In genomic region chr16:74922150-74923138, GRCh38 we compare ENCODE assay signal across 1 cellular context.
A peak's percentile ranks its signal among the peaks of the same experiment; 100 is the strongest.
TF ChIP-seq lines count a peak whose summit lies in the region.

No MANE protein-coding gene starts in this region.

TF ChIP-seq in HepG2, 621 proteins besides CTCF, POLR2A, EP300 and RAD21 (continued from another document and continues in another):
- TF ChIP-seq, protein P1, sequence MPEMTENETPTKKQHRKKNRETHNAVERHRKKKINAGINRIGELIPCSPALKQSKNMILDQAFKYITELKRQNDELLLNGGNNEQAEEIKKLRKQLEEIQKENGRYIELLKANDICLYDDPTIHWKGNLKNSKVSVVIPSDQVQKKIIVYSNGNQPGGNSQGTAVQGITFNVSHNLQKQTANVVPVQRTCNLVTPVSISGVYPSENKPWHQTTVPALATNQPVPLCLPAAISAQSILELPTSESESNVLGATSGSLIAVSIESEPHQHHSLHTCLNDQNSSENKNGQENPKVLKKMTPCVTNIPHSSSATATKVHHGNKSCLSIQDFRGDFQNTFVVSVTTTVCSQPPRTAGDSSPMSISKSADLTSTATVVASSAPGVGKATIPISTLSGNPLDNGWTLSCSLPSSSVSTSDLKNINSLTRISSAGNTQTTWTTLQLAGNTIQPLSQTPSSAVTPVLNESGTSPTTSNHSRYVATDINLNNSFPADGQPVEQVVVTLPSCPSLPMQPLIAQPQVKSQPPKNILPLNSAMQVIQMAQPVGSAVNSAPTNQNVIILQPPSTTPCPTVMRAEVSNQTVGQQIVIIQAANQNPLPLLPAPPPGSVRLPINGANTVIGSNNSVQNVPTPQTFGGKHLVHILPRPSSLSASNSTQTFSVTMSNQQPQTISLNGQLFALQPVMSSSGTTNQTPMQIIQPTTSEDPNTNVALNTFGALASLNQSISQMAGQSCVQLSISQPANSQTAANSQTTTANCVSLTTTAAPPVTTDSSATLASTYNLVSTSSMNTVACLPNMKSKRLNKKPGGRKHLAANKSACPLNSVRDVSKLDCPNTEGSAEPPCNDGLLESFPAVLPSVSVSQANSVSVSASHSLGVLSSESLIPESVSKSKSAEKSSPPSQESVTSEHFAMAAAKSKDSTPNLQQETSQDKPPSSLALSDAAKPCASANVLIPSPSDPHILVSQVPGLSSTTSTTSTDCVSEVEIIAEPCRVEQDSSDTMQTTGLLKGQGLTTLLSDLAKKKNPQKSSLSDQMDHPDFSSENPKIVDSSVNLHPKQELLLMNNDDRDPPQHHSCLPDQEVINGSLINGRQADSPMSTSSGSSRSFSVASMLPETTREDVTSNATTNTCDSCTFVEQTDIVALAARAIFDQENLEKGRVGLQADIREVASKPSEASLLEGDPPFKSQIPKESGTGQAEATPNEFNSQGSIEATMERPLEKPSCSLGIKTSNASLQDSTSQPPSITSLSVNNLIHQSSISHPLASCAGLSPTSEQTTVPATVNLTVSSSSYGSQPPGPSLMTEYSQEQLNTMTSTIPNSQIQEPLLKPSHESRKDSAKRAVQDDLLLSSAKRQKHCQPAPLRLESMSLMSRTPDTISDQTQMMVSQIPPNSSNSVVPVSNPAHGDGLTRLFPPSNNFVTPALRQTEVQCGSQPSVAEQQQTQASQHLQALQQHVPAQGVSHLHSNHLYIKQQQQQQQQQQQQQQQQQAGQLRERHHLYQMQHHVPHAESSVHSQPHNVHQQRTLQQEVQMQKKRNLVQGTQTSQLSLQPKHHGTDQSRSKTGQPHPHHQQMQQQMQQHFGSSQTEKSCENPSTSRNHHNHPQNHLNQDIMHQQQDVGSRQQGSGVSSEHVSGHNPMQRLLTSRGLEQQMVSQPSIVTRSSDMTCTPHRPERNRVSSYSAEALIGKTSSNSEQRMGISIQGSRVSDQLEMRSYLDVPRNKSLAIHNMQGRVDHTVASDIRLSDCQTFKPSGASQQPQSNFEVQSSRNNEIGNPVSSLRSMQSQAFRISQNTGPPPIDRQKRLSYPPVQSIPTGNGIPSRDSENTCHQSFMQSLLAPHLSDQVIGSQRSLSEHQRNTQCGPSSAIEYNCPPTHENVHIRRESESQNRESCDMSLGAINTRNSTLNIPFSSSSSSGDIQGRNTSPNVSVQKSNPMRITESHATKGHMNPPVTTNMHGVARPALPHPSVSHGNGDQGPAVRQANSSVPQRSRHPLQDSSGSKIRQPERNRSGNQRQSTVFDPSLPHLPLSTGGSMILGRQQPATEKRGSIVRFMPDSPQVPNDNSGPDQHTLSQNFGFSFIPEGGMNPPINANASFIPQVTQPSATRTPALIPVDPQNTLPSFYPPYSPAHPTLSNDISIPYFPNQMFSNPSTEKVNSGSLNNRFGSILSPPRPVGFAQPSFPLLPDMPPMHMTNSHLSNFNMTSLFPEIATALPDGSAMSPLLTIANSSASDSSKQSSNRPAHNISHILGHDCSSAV (CRISPR knock-in tag; IDR thresholded peaks at IDR 0.05; ENCODE audit: borderline replicate concordance): no peak
- TF ChIP-seq ZNF264 (CRISPR knock-in tag; IDR thresholded peaks at IDR 0.05) (0 out of 2 replicates have a peak, but pooled peaks have one; percentile 65), HOXA7 (CRISPR knock-in tag; IDR thresholded peaks at IDR 0.05) (no peak), TERF1 (CRISPR knock-in tag; IDR thresholded peaks at IDR 0.05) (no peak), ZFX (CRISPR knock-in tag; IDR thresholded peaks at IDR 0.05; ENCODE audit: low read depth) (no peak), BCL6 (CRISPR knock-in tag; IDR thresholded peaks at IDR 0.05) (peak; percentile 72), ZNF800 (CRISPR knock-in tag; IDR thresholded peaks at IDR 0.05) (no peak), FOXJ3 (CRISPR knock-in tag; IDR thresholded peaks at IDR 0.05; ENCODE audit: borderline replicate concordance) (no peak), ADNP (CRISPR knock-in tag; IDR thresholded peaks at IDR 0.05) (no peak), ZNF263 (CRISPR knock-in tag; IDR thresholded peaks at IDR 0.05) (no peak), RBM39 (IDR thresholded peaks at IDR 0.05; ENCODE audit: low read depth, low read length, poor library complexity, severe bottlenecking) (no peak), RBAK (CRISPR knock-in tag; IDR thresholded peaks at IDR 0.05) (no peak), ZBTB21 (CRISPR knock-in tag; IDR thresholded peaks at IDR 0.05) (no peak), MYPOP (CRISPR knock-in tag; IDR thresholded peaks at IDR 0.05) (no peak; the same call in 1 of the 2 replicates), NBN (conservative IDR thresholded peaks at IDR 0.05) (no peak), E2F2 (CRISPR knock-in tag; IDR thresholded peaks at IDR 0.05; ENCODE audit: borderline replicate concordance) (no peak), SIN3A (IDR thresholded peaks at IDR 0.05; ENCODE audit: borderline replicate concordance, low read depth, low read length) (no peak), ZNF274 (CRISPR knock-in tag; IDR thresholded peaks at IDR 0.05) (no peak), ZMYM4 (CRISPR knock-in tag; IDR thresholded peaks at IDR 0.05) (no peak), RCOR2 (CRISPR knock-in tag; IDR thresholded peaks at IDR 0.05) (no peak), ZNF781 (CRISPR knock-in tag; IDR thresholded peaks at IDR 0.05; ENCODE audit: borderline replicate concordance, not compliant biosample characterization) (peak; percentile 63), ZNF224 (CRISPR knock-in tag; IDR thresholded peaks at IDR 0.05) (no peak), RBFOX2 (IDR thresholded peaks at IDR 0.05; ENCODE audit: low read depth, low read length) (no peak), NCOR1 (IDR thresholded peaks at IDR 0.05; ENCODE audit: borderline replicate concordance, low read length) (no peak), ZNF709 (CRISPR knock-in tag; IDR thresholded peaks at IDR 0.05) (peak; percentile 30; the same call in 1 of the 2 replicates), PHB2 (IDR thresholded peaks at IDR 0.05; ENCODE audit: partially characterized antibody) (no peak), ZBTB7A (CRISPR knock-in tag; IDR thresholded peaks at IDR 0.05) (no peak), TOPORS (CRISPR knock-in tag; IDR thresholded peaks at IDR 0.05) (no peak; the same call in 1 of the 2 replicates), PRPF4 (IDR thresholded peaks at IDR 0.05; ENCODE audit: low read depth, low read length, poor library complexity, severe bottlenecking) (no peak), CHD2 (IDR thresholded peaks at IDR 0.05; ENCODE audit: low read depth, low read length) (no peak), ATM (IDR thresholded peaks at IDR 0.05; ENCODE audit: borderline replicate concordance) (no peak), ZSCAN31 (CRISPR knock-in tag; IDR thresholded peaks at IDR 0.05; ENCODE audit: low read depth) (peak; percentile 72; the same call in 1 of the 2 replicates), TBX3 (IDR thresholded peaks at IDR 0.05; ENCODE audit: borderline replicate concordance) (no peak), ZNF75D (CRISPR knock-in tag; IDR thresholded peaks at IDR 0.05; ENCODE audit: borderline replicate concordance) (no peak), MZF1 (CRISPR knock-in tag; IDR thresholded peaks at IDR 0.05; ENCODE audit: borderline replicate concordance) (no peak), NFKBIZ (CRISPR knock-in tag; IDR thresholded peaks at IDR 0.05) (0 out of 2 replicates have a peak, but pooled peaks have one; percentile 27), MAZ (IDR thresholded peaks at IDR 0.05; ENCODE audit: borderline replicate concordance, low read depth, low read length) (no peak), MAZ (CRISPR knock-in tag; IDR thresholded peaks at IDR 0.05; ENCODE audit: low read depth) (no peak), ZNF460 (CRISPR knock-in tag; IDR thresholded peaks at IDR 0.05; ENCODE audit: borderline replicate concordance) (no peak), HCFC1 (IDR thresholded peaks at IDR 0.05; ENCODE audit: low read depth, low read length) (no peak)
- TF ChIP-seq, protein P2, sequence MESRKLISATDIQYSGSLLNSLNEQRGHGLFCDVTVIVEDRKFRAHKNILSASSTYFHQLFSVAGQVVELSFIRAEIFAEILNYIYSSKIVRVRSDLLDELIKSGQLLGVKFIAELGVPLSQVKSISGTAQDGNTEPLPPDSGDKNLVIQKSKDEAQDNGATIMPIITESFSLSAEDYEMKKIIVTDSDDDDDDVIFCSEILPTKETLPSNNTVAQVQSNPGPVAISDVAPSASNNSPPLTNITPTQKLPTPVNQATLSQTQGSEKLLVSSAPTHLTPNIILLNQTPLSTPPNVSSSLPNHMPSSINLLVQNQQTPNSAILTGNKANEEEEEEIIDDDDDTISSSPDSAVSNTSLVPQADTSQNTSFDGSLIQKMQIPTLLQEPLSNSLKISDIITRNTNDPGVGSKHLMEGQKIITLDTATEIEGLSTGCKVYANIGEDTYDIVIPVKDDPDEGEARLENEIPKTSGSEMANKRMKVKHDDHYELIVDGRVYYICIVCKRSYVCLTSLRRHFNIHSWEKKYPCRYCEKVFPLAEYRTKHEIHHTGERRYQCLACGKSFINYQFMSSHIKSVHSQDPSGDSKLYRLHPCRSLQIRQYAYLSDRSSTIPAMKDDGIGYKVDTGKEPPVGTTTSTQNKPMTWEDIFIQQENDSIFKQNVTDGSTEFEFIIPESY (CRISPR knock-in tag; IDR thresholded peaks at IDR 0.05): no peak
- TF ChIP-seq, protein P3, sequence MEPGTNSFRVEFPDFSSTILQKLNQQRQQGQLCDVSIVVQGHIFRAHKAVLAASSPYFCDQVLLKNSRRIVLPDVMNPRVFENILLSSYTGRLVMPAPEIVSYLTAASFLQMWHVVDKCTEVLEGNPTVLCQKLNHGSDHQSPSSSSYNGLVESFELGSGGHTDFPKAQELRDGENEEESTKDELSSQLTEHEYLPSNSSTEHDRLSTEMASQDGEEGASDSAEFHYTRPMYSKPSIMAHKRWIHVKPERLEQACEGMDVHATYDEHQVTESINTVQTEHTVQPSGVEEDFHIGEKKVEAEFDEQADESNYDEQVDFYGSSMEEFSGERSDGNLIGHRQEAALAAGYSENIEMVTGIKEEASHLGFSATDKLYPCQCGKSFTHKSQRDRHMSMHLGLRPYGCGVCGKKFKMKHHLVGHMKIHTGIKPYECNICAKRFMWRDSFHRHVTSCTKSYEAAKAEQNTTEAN (CRISPR knock-in tag; conservative IDR thresholded peaks at IDR 0.05): no peak
- TF ChIP-seq, protein P4, sequence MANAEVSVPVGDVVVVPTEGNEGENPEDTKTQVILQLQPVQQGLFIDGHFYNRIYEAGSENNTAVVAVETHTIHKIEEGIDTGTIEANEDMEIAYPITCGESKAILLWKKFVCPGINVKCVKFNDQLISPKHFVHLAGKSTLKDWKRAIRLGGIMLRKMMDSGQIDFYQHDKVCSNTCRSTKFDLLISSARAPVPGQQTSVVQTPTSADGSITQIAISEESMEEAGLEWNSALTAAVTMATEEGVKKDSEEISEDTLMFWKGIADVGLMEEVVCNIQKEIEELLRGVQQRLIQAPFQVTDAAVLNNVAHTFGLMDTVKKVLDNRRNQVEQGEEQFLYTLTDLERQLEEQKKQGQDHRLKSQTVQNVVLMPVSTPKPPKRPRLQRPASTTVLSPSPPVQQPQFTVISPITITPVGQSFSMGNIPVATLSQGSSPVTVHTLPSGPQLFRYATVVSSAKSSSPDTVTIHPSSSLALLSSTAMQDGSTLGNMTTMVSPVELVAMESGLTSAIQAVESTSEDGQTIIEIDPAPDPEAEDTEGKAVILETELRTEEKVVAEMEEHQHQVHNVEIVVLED (CRISPR knock-in tag; IDR thresholded peaks at IDR 0.05; ENCODE audit: borderline replicate concordance): peak; percentile 58; the same call in 1 of the 2 replicates
- TF ChIP-seq, protein P5, sequence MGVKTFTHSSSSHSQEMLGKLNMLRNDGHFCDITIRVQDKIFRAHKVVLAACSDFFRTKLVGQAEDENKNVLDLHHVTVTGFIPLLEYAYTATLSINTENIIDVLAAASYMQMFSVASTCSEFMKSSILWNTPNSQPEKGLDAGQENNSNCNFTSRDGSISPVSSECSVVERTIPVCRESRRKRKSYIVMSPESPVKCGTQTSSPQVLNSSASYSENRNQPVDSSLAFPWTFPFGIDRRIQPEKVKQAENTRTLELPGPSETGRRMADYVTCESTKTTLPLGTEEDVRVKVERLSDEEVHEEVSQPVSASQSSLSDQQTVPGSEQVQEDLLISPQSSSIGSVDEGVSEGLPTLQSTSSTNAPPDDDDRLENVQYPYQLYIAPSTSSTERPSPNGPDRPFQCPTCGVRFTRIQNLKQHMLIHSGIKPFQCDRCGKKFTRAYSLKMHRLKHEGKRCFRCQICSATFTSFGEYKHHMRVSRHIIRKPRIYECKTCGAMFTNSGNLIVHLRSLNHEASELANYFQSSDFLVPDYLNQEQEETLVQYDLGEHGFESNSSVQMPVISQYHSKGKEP (CRISPR knock-in tag; IDR thresholded peaks at IDR 0.05): no peak
